Comparison of ENCODE assay signal across 20 cellular contexts in genomic region chr18:8253943-8254342, GRCh38.
DNase-seq lines count a peak whose midpoint lies in the region; ATAC-seq and TF ChIP-seq lines count a peak whose summit lies in the region.
"Had no signal": no experiment of that assay in that cellular context is flagged by ENCODE, and none has a peak within 500 bp of the region (broad histone marks: within the 10 kb centered on the region; RNA-seq: fewer than 3 reads in every experiment).

No MANE protein-coding gene starts in this region.

- H3K4me1 ChIP-seq in left ventricle myocardium inferior (peaks cover 36% of the 10 kb centered on the region), smooth muscle cell (ENCODE audit: low read depth) (no peaks in the 10 kb centered on the region), Karpas-422 (ENCODE audit: low read length) (no peaks in the 10 kb centered on the region)
- H3K4me1 ChIP-seq: A549 had no signal

- no peak overlapping the region for H2AFZ ChIP-seq in smooth muscle cell (ENCODE audit: low read depth)
- no peak overlapping the region for H2AFZ ChIP-seq in Karpas-422 (ENCODE audit: low read length)

- H3K9ac ChIP-seq in smooth muscle cell (ENCODE audit: low read depth) (no peak overlapping the region), Karpas-422 (ENCODE audit: low read length) (no peak overlapping the region)
- H3K9ac ChIP-seq: KMS-11 had no signal

- H3K4me3 ChIP-seq in left ventricle myocardium inferior (no peak overlapping the region), smooth muscle cell (no peak overlapping the region), Karpas-422 (ENCODE audit: low read length) (no peak overlapping the region)
- H3K4me3 ChIP-seq: A549, SJSA1 had no signal

- H3K9me3 ChIP-seq in left ventricle myocardium inferior (replicated peaks) (no peaks in the 10 kb centered on the region), smooth muscle cell (replicated peaks; ENCODE audit: low read depth) (no peaks in the 10 kb centered on the region), Karpas-422 (ENCODE audit: low read length) (no peaks in the 10 kb centered on the region)
- H3K9me3 ChIP-seq: A549, SJSA1 had no signal

- 19% methylated on average over 1 of the region's 1 CpG for WGBS in smooth muscle cell (ENCODE audit: low lambda C conversion rate)

- peaks cover 9% of the 10 kb centered on the region for H3K36me3 ChIP-seq in left ventricle myocardium inferior
- H3K36me3 ChIP-seq in smooth muscle cell (ENCODE audit: low read depth), result peaks cover 3% of the 10 kb centered on the region
- H3K36me3 ChIP-seq in Karpas-422 (ENCODE audit: insufficient read depth, low read length), result no peaks in the 10 kb centered on the region
- H3K36me3 ChIP-seq: SJSA1 had no signal

- ATAC-seq in Right ventricle myocardium superior (ENCODE audit: poor library complexity), result peak; percentile 93
- ATAC-seq in left cardiac atrium, result no peak
- no peak for ATAC-seq in GM19351 (IDR thresholded peaks at IDR 0.05; ENCODE audit: unreplicated experiment)
- ATAC-seq: A549, PC-3 had no signal

- DNase-seq in Right ventricle myocardium superior, result no peak
- DNase-seq in left cardiac atrium, result no peak
- peak; percentile 54 for DNase-seq in NCI-H69 (lab: John Stamatoyannopoulos, UW)
- no peak for DNase-seq in left ventricle myocardium inferior
- DNase-seq in smooth muscle cell (lab: John Stamatoyannopoulos, UW; ENCODE audit: unreplicated experiment), result no peak
- DNase-seq in T-helper 9 cell, result no peak
- DNase-seq in Karpas-422, result no peak
- DNase-seq: C1 segment of cervical spinal cord; CD8-positive, alpha-beta memory T cell; DMS79 treated with DMSO at 0.1 percent for 48 hours; H9; NCI-H2029; NCI-H345; NCI-H526 treated with DMSO at 0.1 percent for 48 hours; PC-3; RPMI8226 had no signal

- peak overlapping the region; percentile 10 for H3K27ac ChIP-seq in left ventricle myocardium inferior (replicated peaks)
- H3K27ac ChIP-seq in smooth muscle cell (ENCODE audit: low read depth), result no peak overlapping the region
- H3K27ac ChIP-seq in Karpas-422 (ENCODE audit: low read length), result no peak overlapping the region
- H3K27ac ChIP-seq: A549, KMS-11, SJSA1 had no signal

- no peaks in the 10 kb centered on the region for H3K9me2 ChIP-seq in Karpas-422 (replicated peaks; ENCODE audit: insufficient read depth, low read length)

- no peaks in the 10 kb centered on the region for H4K20me1 ChIP-seq in smooth muscle cell (ENCODE audit: low read depth)
- H4K20me1 ChIP-seq in Karpas-422 (ENCODE audit: insufficient read depth, low read depth, low read length), result no peaks in the 10 kb centered on the region

- H3K79me2 ChIP-seq in smooth muscle cell (ENCODE audit: low read depth) (no peaks in the 10 kb centered on the region), Karpas-422 (ENCODE audit: low read length) (no peaks in the 10 kb centered on the region)

- intact Hi-C loops in Right ventricle myocardium superior (cut with DNase I), result no loop called here
- intact Hi-C loops in left cardiac atrium (cut with DNase I), result no loop called here
- intact Hi-C loops in left ventricle myocardium inferior (cut with micrococcal nuclease), result no loop called here

- H3K27me3 ChIP-seq in left ventricle myocardium inferior (ENCODE audit: low read depth) (no peaks in the 10 kb centered on the region), smooth muscle cell (ENCODE audit: low read depth) (no peaks in the 10 kb centered on the region), Karpas-422 (ENCODE audit: low read length) (no peaks in the 10 kb centered on the region)
- H3K27me3 ChIP-seq: SJSA1 had no signal

- H3F3A ChIP-seq in smooth muscle cell (ENCODE audit: low read depth), result no peaks in the 10 kb centered on the region

- no peak for TF ChIP-seq CTCF in left ventricle myocardium inferior (IDR thresholded peaks at IDR 0.05; ENCODE audit: borderline replicate concordance)
- no peak for TF ChIP-seq CTCF in smooth muscle cell (IDR thresholded peaks at IDR 0.05; ENCODE audit: borderline replicate concordance, insufficient read depth, poor library complexity, severe bottlenecking)

- peak overlapping the region; percentile 6 for H3K4me2 ChIP-seq in smooth muscle cell
- H3K4me2 ChIP-seq in Karpas-422 (ENCODE audit: low read depth, low read length, poor library complexity, severe bottlenecking), result no peak overlapping the region
- H3K4me2 ChIP-seq: A549, KMS-11 had no signal
